Comparison of ENCODE assay signal across 8 cellular contexts in the genomic region with DNA sequence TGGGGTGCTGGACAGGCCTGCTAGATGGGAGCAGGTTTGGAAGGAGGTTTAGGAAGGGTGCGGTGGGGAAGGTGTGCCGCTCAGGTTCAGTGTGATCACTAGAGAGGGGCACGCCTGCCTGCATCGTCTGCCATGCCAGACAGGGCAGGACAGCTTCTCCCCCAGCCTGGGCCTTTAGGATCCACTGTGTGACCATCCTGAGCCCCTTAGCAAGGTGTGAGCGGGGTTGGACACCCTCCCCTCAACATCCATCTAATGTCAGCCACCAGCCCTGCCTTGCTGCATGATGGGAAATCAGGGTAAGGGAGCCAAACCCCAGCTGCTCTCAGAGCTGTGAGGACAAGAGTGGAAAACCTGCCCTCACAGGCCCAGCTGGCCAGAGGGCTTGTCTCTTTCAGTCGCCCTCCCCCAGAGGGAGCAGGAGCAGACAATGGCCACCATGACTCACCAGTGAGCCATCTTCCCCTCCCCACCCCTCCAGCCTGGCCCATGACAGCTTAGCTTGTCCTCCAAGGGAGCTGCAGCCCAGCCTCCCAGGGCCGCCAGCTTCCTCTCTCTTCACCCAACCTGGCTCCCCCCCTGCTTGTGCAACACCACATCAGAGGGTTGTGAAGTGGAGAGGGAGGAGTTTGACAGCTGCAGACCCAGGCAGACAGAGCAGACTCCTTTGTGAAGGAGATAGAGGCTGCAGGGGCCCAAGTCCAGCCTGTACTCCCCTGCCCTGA. TPM values are rescaled to one million over a fixed set of nuclear protein-coding genes. Genes with fewer than 3 reads are reported as not detected.
DNase-seq lines count a peak whose midpoint lies in the region; ATAC-seq and TF ChIP-seq lines count a peak whose summit lies in the region.

No MANE protein-coding gene starts in this region.

- H3K36me3 Mint-ChIP-seq in activated naive CD8-positive, alpha-beta T cell, result no peaks in the 10 kb centered on the region
- H3K36me3 Mint-ChIP-seq in glutamatergic neuron (ENCODE audit: unreplicated experiment), result no peaks in the 10 kb centered on the region

- TF ChIP-seq RAD21 in SK-N-SH (IDR thresholded peaks at IDR 0.05; ENCODE audit: low read length), result no peak

- POLR2A ChIA-PET in SK-N-SH (lab: Yijun Ruan, JAX), result interaction anchor here (0.6 kb wide), 1 partner anchor 91 kb away, joined by 4 read pairs; no protein-coding TSS in a partner anchor

- H3K9ac ChIP-seq in SK-N-SH, result peak overlapping the region; percentile 57

- peak overlapping the region; percentile 66; the same call in 1 of the 2 replicates for H2AFZ ChIP-seq in SK-N-SH (ENCODE audit: low read depth)

- H4K20me1 ChIP-seq in SK-N-SH (ENCODE audit: insufficient read depth), result no peaks in the 10 kb centered on the region

- peaks cover 17% of the 10 kb centered on the region for H3F3A ChIP-seq in SK-N-SH (replicated peaks; ENCODE audit: insufficient read depth)

- H3K4me1 Mint-ChIP-seq in activated naive CD8-positive, alpha-beta T cell (ENCODE audit: low read depth), result peaks cover 79% of the 10 kb centered on the region
- H3K4me1 Mint-ChIP-seq in glutamatergic neuron (ENCODE audit: low read depth, unreplicated experiment), result peaks cover 31% of the 10 kb centered on the region

- intact Hi-C loops in ovary (cut with DNase I), result no loop called here

- H3K27me3 ChIP-seq in SK-N-SH (ENCODE audit: insufficient read depth) (no peaks in the 10 kb centered on the region), ovary (no peaks in the 10 kb centered on the region), thoracic aorta (replicated peaks; ENCODE audit: insufficient read depth) (no peaks in the 10 kb centered on the region)

- no peak for TF ChIP-seq POLR2A in ovary (IDR thresholded peaks at IDR 0.05)

- CTCF ChIA-PET in SK-N-SH (lab: Yijun Ruan, JAX), result interaction anchor here (1.5 to 38.3 kb wide), 3 partner anchors 9 to 30 kb away, joined by 3 to 1368 read pairs (median 86); a partner anchor contains a TSS

- no peaks in the 10 kb centered on the region for H3K27me3 Mint-ChIP-seq in activated naive CD8-positive, alpha-beta T cell
- H3K27me3 Mint-ChIP-seq in glutamatergic neuron (ENCODE audit: unreplicated experiment), result peaks cover 21% of the 10 kb centered on the region

- TF ChIP-seq EP300 in SK-N-SH (IDR thresholded peaks at IDR 0.05; ENCODE audit: borderline replicate concordance in 1 of 2, low read depth in 1 of 2, low read length in 1 of 2), result peak in 1 of 2 experiments; percentile 77; a peak in 1 of 4 replicates
- TF ChIP-seq EP300 in ovary (IDR thresholded peaks at IDR 0.05), result no peak

- WGBS in SK-N-SH (ENCODE audit: low lambda C conversion rate), result 0% methylated on average over 2 of the region's 7 CpGs
- WGBS in ovary, 3 donors, result 71 to 76% (median 74%) methylated on average over 7 of the region's 7 CpGs

- H3K4me1 ChIP-seq in SK-N-SH (ENCODE audit: control insufficient read depth in 1 of 2, insufficient read depth in 2 of 2, low read depth in 1 of 2, low read length in 1 of 2), result peaks cover 8 to 33% of the 10 kb centered on the region in 2 experiments; a peak in 3 of 4 replicates
- peaks cover 11% of the 10 kb centered on the region for H3K4me1 ChIP-seq in ovary (ENCODE audit: insufficient read depth)
- H3K4me1 ChIP-seq in thoracic aorta (ENCODE audit: control insufficient read depth in 1 of 2, low read depth in 2 of 2), result peaks cover 2 to 6% of the 10 kb centered on the region in 2 donors

- peak overlapping the region; percentile 66 to 82 for H3K27ac ChIP-seq in SK-N-SH (ENCODE audit: low read depth in 2 of 2, low read length in 1 of 2)
- H3K27ac ChIP-seq in ovary, result peak overlapping the region; percentile 28 to 56
- no peak overlapping the region for H3K27ac ChIP-seq in thoracic aorta

- no peaks in the 10 kb centered on the region for H3K9me2 ChIP-seq in SK-N-SH

- H3K4me3 ChIP-seq in SK-N-SH (ENCODE audit: low read depth in 2 of 2, low read length in 1 of 2), result no peak overlapping the region
- no peak overlapping the region for H3K4me3 ChIP-seq in ovary
- no peak overlapping the region for H3K4me3 ChIP-seq in thoracic aorta

- H3K4me3 Mint-ChIP-seq in activated naive CD8-positive, alpha-beta T cell, result peak overlapping the region; percentile 75
- H3K4me3 Mint-ChIP-seq in glutamatergic neuron (ENCODE audit: unreplicated experiment), result no peak overlapping the region

- H3K9me3 Mint-ChIP-seq in activated naive CD8-positive, alpha-beta T cell (ENCODE audit: low read depth), result no peaks in the 10 kb centered on the region
- peaks cover 14% of the 10 kb centered on the region for H3K9me3 Mint-ChIP-seq in glutamatergic neuron (ENCODE audit: unreplicated experiment)

- DNase-seq in DMS 273 (lab: John Stamatoyannopoulos, UW; ENCODE audit: unreplicated experiment) (peak; percentile 78), M059J (ENCODE audit: low read depth) (peak; percentile 100), SK-N-SH (peak; percentile 56), glutamatergic neuron (peak; percentile 83), ovary (peak; percentile 74 to 90 (median 80)), thoracic aorta (ENCODE audit: low spot score) (peak; percentile 47)

- peak overlapping the region; percentile 44 for H3K4me2 ChIP-seq in SK-N-SH

- no peaks in the 10 kb centered on the region for H3K79me2 ChIP-seq in SK-N-SH (ENCODE audit: insufficient read depth)

- no peaks in the 10 kb centered on the region for H3K36me3 ChIP-seq in SK-N-SH (replicated peaks in 1 of 2; ENCODE audit: control insufficient read depth in 1 of 2, insufficient read depth in 2 of 2, low read length in 1 of 2)
- no peaks in the 10 kb centered on the region for H3K36me3 ChIP-seq in ovary
- H3K36me3 ChIP-seq in thoracic aorta, result no peaks in the 10 kb centered on the region

- H3K9me3 ChIP-seq in SK-N-SH (no peaks in the 10 kb centered on the region), ovary (no peaks in the 10 kb centered on the region), thoracic aorta (no peaks in the 10 kb centered on the region)

- peak overlapping the region; percentile 89 for H3K27ac Mint-ChIP-seq in activated naive CD8-positive, alpha-beta T cell
- peak overlapping the region; percentile 86 for H3K27ac Mint-ChIP-seq in glutamatergic neuron (ENCODE audit: unreplicated experiment)

- no peak for TF ChIP-seq CTCF in SK-N-SH (IDR thresholded peaks at IDR 0.05)
- TF ChIP-seq CTCF in glutamatergic neuron (IDR thresholded peaks at IDR 0.05; ENCODE audit: partially characterized antibody, unreplicated experiment), result no peak
- no peak for TF ChIP-seq CTCF in ovary (IDR thresholded peaks at IDR 0.05)
- TF ChIP-seq CTCF in thoracic aorta (IDR thresholded peaks at IDR 0.05), result no peak

- ATAC-seq in thoracic aorta (ENCODE audit: insufficient number of reproducible peaks, low FRiP score, low read depth) (no peak), GM18502 (IDR thresholded peaks at IDR 0.05; ENCODE audit: poor library complexity, unreplicated experiment) (no peak)

TF ChIP-seq in SK-N-SH, 30 proteins besides CTCF, POLR2A, EP300 and RAD21 (continues in another document):
- TF ChIP-seq TAF1 (IDR thresholded peaks at IDR 0.05; ENCODE audit: borderline replicate concordance, low read depth, low read length) (peak; percentile 45; the same call in 1 of the 2 replicates), CHD2 (IDR thresholded peaks at IDR 0.05; ENCODE audit: low read length, partially characterized antibody) (no peak), FOXJ3 (CRISPR knock-in tag; IDR thresholded peaks at IDR 0.05) (no peak), RXRA (IDR thresholded peaks at IDR 0.05; ENCODE audit: borderline replicate concordance, low read depth) (peak; percentile 45; the same call in 1 of the 2 replicates), NFIC (IDR thresholded peaks at IDR 0.05; ENCODE audit: borderline replicate concordance) (peak; percentile 68), RCOR1 (IDR thresholded peaks at IDR 0.05; ENCODE audit: low read length) (no peak), NRF1 (IDR thresholded peaks at IDR 0.05; ENCODE audit: low read depth, low read length) (no peak), EZH2phosphoT487 (IDR thresholded peaks at IDR 0.05; ENCODE audit: borderline replicate concordance, low read depth) (no peak), POLR2AphosphoS5 (IDR thresholded peaks at IDR 0.05; ENCODE audit: low read depth, low read length) (peak; percentile 66), TEAD4 (IDR thresholded peaks at IDR 0.05; ENCODE audit: borderline replicate concordance, insufficient read depth) (peak; percentile 77), SMC3 (IDR thresholded peaks at IDR 0.05; ENCODE audit: low read depth, low read length) (no peak), GABPA (IDR thresholded peaks at IDR 0.05; ENCODE audit: low read depth) (no peak), MXI1 (IDR thresholded peaks at IDR 0.05; ENCODE audit: low read depth, low read length) (no peak)
- TF ChIP-seq, protein P1, sequence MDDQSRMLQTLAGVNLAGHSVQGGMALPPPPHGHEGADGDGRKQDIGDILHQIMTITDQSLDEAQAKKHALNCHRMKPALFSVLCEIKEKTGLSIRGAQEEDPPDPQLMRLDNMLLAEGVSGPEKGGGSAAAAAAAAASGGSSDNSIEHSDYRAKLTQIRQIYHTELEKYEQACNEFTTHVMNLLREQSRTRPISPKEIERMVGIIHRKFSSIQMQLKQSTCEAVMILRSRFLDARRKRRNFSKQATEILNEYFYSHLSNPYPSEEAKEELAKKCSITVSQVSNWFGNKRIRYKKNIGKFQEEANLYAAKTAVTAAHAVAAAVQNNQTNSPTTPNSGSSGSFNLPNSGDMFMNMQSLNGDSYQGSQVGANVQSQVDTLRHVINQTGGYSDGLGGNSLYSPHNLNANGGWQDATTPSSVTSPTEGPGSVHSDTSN (IDR thresholded peaks at IDR 0.05), result peak; percentile 76

RNA-seq across cellular contexts. Expression of a gene that starts 37.0 kb away (rescaled TPM):
- total RNA-seq in M059J (2014; rRNA removed; shearing (Covaris generic)), result 6.7 and 8.4 TPM in 2 replicates
- polyA plus RNA-seq in SK-N-SH (2012; rRNA removed), result 6.8 and 11.1 TPM in 2 replicates
- 4.4 and 6.4 TPM in 2 replicates for polyA plus RNA-seq in SK-N-SH (2012; cell fraction: cytosol; rRNA removed)
- 13.2 and 14.3 TPM in 2 replicates for polyA plus RNA-seq in SK-N-SH (2012; cell fraction: nucleus; rRNA removed)
- 8.0 TPM for total RNA-seq in glutamatergic neuron (ENCODE audit: unreplicated experiment)
- total RNA-seq in ovary, result 10 to 100 TPM in 1 of 7 donors, 1 to 10 TPM in 6; 2.7 to 53.2 (median 3.7) TPM
- polyA plus RNA-seq in ovary, result 1 to 10 TPM; 1.2 to 1.5 TPM
- total RNA-seq in thoracic aorta, result 1 to 10 TPM in 1 of 2 donors, under 1 TPM in 1; 0.78 to 1.5 TPM

RNA-seq across cellular contexts. Expression of a gene that starts 56.8 kb away (rescaled TPM):
- total RNA-seq in M059J (2014; rRNA removed; shearing (Covaris generic)), result 0.69 and 2.7 TPM in 2 replicates
- polyA plus RNA-seq in SK-N-SH (2012; rRNA removed) (5.3 and 6.0 TPM in 2 replicates), ovary (10 to 100 TPM in 1 of 2 donors, 1 to 10 TPM in 1; 2.3 to 11.0 TPM)
- polyA plus RNA-seq in SK-N-SH (2012; cell fraction: cytosol; rRNA removed), result 3.0 and 4.9 TPM in 2 replicates
- 5.9 and 6.8 TPM in 2 replicates for polyA plus RNA-seq in SK-N-SH (2012; cell fraction: nucleus; rRNA removed)
- total RNA-seq in glutamatergic neuron (ENCODE audit: unreplicated experiment) (80.1 TPM), ovary (10 to 100 TPM in 1 of 7 donors, 1 to 10 TPM in 6; 2.6 to 10.1 (median 7.8) TPM), thoracic aorta (1 to 10 TPM; 6.8 to 8.9 TPM)

Comparison
In these comparisons a context has a peak if more than half of its experiments do, and no peak if none do; other contexts are left out.
1. DNase-seq: peak in every context shown above with its lines; median percentile 100 in M059J; 83 in glutamatergic neuron; 80 in ovary; 78 in DMS 273; 56 in SK-N-SH; 47 in thoracic aorta.
2. H3K27ac ChIP-seq: peak in SK-N-SH (2 of 2) and ovary (2 of 2); none in thoracic aorta (0 of 2).